8 cellular contexts compared by ENCODE assay signal in the genomic region with DNA sequence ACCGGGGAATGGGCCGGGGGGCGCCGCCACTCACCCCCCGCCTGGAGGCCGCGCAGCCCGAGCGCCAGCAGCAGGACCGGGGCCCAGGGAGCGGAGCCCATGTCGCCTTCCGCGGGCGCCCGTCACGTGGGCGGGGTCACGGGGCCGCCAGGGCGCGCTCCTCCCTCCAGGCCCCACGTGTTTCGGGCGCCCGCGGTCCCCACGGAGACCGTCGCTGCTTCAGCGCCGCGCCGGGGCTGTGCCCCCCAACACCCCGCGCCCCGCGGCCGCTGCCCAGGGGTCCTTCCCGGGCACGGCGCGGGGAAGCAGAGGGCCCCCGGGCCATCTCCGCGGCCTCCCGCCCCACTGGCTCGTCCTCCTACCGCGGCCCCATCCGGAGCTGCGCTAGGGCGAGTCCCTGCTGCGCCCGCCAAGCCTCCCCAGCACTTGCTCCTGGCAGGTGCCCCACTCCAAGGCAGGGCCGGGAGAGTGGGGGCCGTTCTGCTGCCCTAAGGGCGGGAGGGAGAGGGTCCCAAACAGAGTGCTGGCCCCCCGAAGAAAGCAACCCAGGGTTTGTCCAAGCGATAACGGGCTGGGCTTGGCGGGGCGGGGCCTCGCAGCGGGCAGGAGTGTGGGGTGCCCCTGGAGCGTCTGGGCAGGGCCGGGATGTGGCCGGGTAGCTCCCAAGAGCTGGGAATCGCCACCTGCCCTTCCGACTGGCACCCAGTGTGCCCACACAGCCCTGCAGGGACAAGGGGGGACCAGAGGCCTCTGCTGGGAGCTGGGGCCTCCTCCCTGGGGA. TPM values are rescaled to one million over a fixed set of nuclear protein-coding genes. Genes with fewer than 3 reads are reported as not detected.
DNase-seq lines count a peak whose midpoint lies in the region; ATAC-seq and TF ChIP-seq lines count a peak whose summit lies in the region.

A gene (minus strand): TSS at position 121 of the 781 bp plus-strand sequence. CDS start 20 bp downstream, at position 101.

- peak within 1 kb of the TSS; percentile 88 for H3K27ac ChIP-seq in BLaER1
- H3K27ac ChIP-seq in prostate gland: peak within 1 kb of the TSS in 1 of 2 donors; percentile 47
- H3K27ac ChIP-seq in upper lobe of left lung: peak within 1 kb of the TSS; percentile 40 to 71 (median 56)

- peak within 1 kb of the TSS; percentile 84 for H3K27ac Mint-ChIP-seq in activated naive CD8-positive, alpha-beta T cell treated with anti-CD3 and anti-CD28 coated beads for 36 hours

- H3K9me3 Mint-ChIP-seq in activated naive CD8-positive, alpha-beta T cell treated with anti-CD3 and anti-CD28 coated beads for 36 hours: no peaks in the 10 kb centered on the region

- H3K27me3 Mint-ChIP-seq in activated naive CD8-positive, alpha-beta T cell treated with anti-CD3 and anti-CD28 coated beads for 36 hours: no peaks in the 10 kb centered on the region

- H3K36me3 ChIP-seq in BLaER1: peaks cover 37% of the 10 kb centered on the region
- H3K36me3 ChIP-seq in prostate gland: no peaks in the 10 kb centered on the region
- peaks cover 3 to 34% (median 26%) of the 10 kb centered on the region in 4 donors for H3K36me3 ChIP-seq in upper lobe of left lung

- H3K4me1 Mint-ChIP-seq in activated naive CD8-positive, alpha-beta T cell treated with anti-CD3 and anti-CD28 coated beads for 36 hours: peaks cover 12% of the 10 kb centered on the region

- TF ChIP-seq CTCF in prostate gland (IDR thresholded peaks at IDR 0.05) (peak in 1 of 4 experiments; percentile 19), upper lobe of left lung (IDR thresholded peaks at IDR 0.05) (peak in 1 of 6 experiments; percentile 19)

- H3K4me2 ChIP-seq in BLaER1: peak within 1 kb of the TSS; percentile 100

- peak; percentile 50 to 94 for ATAC-seq in upper lobe of left lung (ENCODE audit: low FRiP score in 2 of 2)

- intact Hi-C loops in cardiac septum (cut with DNase I) (no loop called here), prostate gland (cut with DNase I) (loop anchor here (5.0 kb wide), 1 partner anchor 112 kb away; a partner anchor contains a TSS)

- peak; percentile 44 for TF ChIP-seq POLR2A in prostate gland (IDR thresholded peaks at IDR 0.05)
- TF ChIP-seq POLR2A in upper lobe of left lung (IDR thresholded peaks at IDR 0.05): peak in 1 of 4 donors; percentile 70

- H3K4me3 ChIP-seq in BLaER1 (peak within 1 kb of the TSS; percentile 76), prostate gland (peak within 1 kb of the TSS; percentile 50 to 67), upper lobe of left lung (peak within 1 kb of the TSS; percentile 88 to 99 (median 92))

- H4K20me1 ChIP-seq in BLaER1: peaks cover 37% of the 10 kb centered on the region

- WGBS in prostate gland: 6% methylated on average over 33 of the region's 70 CpGs
- 0 to 13% methylated on average over 1 to 4 of the region's 70 CpGs for WGBS in upper lobe of left lung, 2 donors

- TF ChIP-seq EP300 in upper lobe of left lung (IDR thresholded peaks at IDR 0.05): no peak

- peak within 1 kb of the TSS; percentile 85 for H3K9ac ChIP-seq in BLaER1

- H3K4me1 ChIP-seq in BLaER1: peaks cover 65% of the 10 kb centered on the region
- no peaks in the 10 kb centered on the region for H3K4me1 ChIP-seq in prostate gland (replicated peaks)
- peaks cover 13 to 25% (median 14%) of the 10 kb centered on the region in 4 donors for H3K4me1 ChIP-seq in upper lobe of left lung

- H3K9me3 ChIP-seq in BLaER1: no peaks in the 10 kb centered on the region
- H3K9me3 ChIP-seq in prostate gland: no peaks in the 10 kb centered on the region
- H3K9me3 ChIP-seq in upper lobe of left lung: no peaks in the 10 kb centered on the region

- H3K4me3 Mint-ChIP-seq in activated naive CD8-positive, alpha-beta T cell treated with anti-CD3 and anti-CD28 coated beads for 36 hours: peak within 1 kb of the TSS; percentile 83

- H3K27me3 ChIP-seq in BLaER1 (no peaks in the 10 kb centered on the region), prostate gland (replicated peaks; ENCODE audit: insufficient read depth) (no peaks in the 10 kb centered on the region), upper lobe of left lung (no peaks in the 10 kb centered on the region)

- peaks cover 11% of the 10 kb centered on the region for H3K36me3 Mint-ChIP-seq in activated naive CD8-positive, alpha-beta T cell treated with anti-CD3 and anti-CD28 coated beads for 36 hours

- peak; percentile 86 for DNase-seq in GM19240 (ENCODE audit: insufficient read length, low spot score)
- no peak for DNase-seq in HT1080 (ENCODE audit: low read depth)
- peak; percentile 25 for DNase-seq in SKM-1 (lab: John Stamatoyannopoulos, UW; ENCODE audit: unreplicated experiment)
- peak; percentile 88 for DNase-seq in activated naive CD8-positive, alpha-beta T cell treated with anti-CD3 and anti-CD28 coated beads for 36 hours
- peak; percentile 89 for DNase-seq in cardiac septum (ENCODE audit: low spot score)
- peak; percentile 69 for DNase-seq in prostate gland (ENCODE audit: low spot score)
- peak; percentile 82 to 97 for DNase-seq in upper lobe of left lung

RNA-seq across cellular contexts. Expression of the gene that starts here (rescaled TPM):
- 43.8 and 45.5 TPM in 2 replicates for total RNA-seq in HT1080 (2014; rRNA removed; shearing (Covaris generic))
- polyA plus RNA-seq in HT1080 (2015; cell fraction: cytosol; rRNA removed): 60.6 and 61.9 TPM in 2 replicates
- 299 and 327 TPM in 2 replicates for polyA plus RNA-seq in HT1080 (2015; cell fraction: nucleus; rRNA removed)
- total RNA-seq in activated naive CD8-positive, alpha-beta T cell treated with anti-CD3 and anti-CD28 coated beads for 36 hours: 100 to 1,000 TPM; 267 to 289 TPM
- 150 TPM for total RNA-seq in cardiac septum
- 100 to 1,000 TPM; 147 to 235 TPM for total RNA-seq in prostate gland
- total RNA-seq in upper lobe of left lung: 100 to 1,000 TPM; 108 to 394 (median 229) TPM
